ENCODE assay signal across 1 cellular context in the genomic region with DNA sequence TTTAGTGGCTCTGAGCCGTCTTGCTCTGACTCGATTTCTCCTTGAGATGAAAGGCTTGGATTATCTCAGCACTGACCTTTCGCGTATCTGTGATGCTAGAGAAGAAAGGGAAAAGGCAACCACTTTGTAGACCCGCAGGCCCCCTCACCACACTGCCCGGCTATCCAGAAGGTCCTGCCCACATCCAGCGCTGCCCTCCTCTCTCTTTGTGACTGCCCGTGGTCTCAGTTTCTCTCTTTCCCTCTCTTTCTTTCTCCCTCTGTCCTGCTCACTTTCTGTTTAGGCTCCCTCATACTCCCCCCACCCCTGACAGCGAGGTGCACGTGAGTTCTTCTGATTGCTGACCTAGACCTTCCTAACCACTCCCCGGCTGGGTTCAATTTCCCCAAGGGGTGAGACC.
TF ChIP-seq lines count a peak whose summit lies in the region.

No MANE protein-coding gene starts in this region.

TF ChIP-seq in H1, 55 proteins besides CTCF, POLR2A, EP300 and RAD21:
- TF ChIP-seq TCF12 (IDR thresholded peaks at IDR 0.05; ENCODE audit: low read depth, low read length): no peak
- no peak for TF ChIP-seq NRF1 (IDR thresholded peaks at IDR 0.05; ENCODE audit: low read depth, low read length)
- TF ChIP-seq CHD7 (IDR thresholded peaks at IDR 0.05; ENCODE audit: insufficient replicate concordance, low read length): no peak
- no peak for TF ChIP-seq BACH1 (IDR thresholded peaks at IDR 0.05; ENCODE audit: low read length)
- no peak for TF ChIP-seq SP2 (IDR thresholded peaks at IDR 0.05; ENCODE audit: low read length)
- no peak for TF ChIP-seq CHD1 (IDR thresholded peaks at IDR 0.05; ENCODE audit: low read depth, low read length)
- TF ChIP-seq SP1 (IDR thresholded peaks at IDR 0.05; ENCODE audit: low read depth, low read length): no peak
- TF ChIP-seq POLR2AphosphoS5 (IDR thresholded peaks at IDR 0.05; ENCODE audit: low read depth, low read length): no peak
- TF ChIP-seq RFX5 (IDR thresholded peaks at IDR 0.05; ENCODE audit: borderline replicate concordance, low read depth, low read length): no peak
- TF ChIP-seq JUN (IDR thresholded peaks at IDR 0.05; ENCODE audit: low read depth, low read length): no peak
- TF ChIP-seq GABPA (IDR thresholded peaks at IDR 0.05; ENCODE audit: borderline replicate concordance, insufficient read depth, low read length): no peak
- TF ChIP-seq GTF2F1 (IDR thresholded peaks at IDR 0.05; ENCODE audit: borderline replicate concordance, low read depth, low read length): no peak
- TF ChIP-seq EZH2 (IDR thresholded peaks at IDR 0.05; ENCODE audit: low read depth, low read length, severe bottlenecking): no peak
- no peak for TF ChIP-seq BRCA1 (IDR thresholded peaks at IDR 0.05; ENCODE audit: low read depth, low read length)
- TF ChIP-seq, protein P1, sequence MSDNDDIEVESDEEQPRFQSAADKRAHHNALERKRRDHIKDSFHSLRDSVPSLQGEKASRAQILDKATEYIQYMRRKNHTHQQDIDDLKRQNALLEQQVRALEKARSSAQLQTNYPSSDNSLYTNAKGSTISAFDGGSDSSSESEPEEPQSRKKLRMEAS (IDR thresholded peaks at IDR 0.05): no peak
- TF ChIP-seq SRF (IDR thresholded peaks at IDR 0.05; ENCODE audit: low read depth, low read length): no peak
- TF ChIP-seq TAF7 (optimal IDR thresholded peaks at IDR 0.05; ENCODE audit: borderline replicate concordance, low read depth, low read length): no peak
- TF ChIP-seq, protein P2, sequence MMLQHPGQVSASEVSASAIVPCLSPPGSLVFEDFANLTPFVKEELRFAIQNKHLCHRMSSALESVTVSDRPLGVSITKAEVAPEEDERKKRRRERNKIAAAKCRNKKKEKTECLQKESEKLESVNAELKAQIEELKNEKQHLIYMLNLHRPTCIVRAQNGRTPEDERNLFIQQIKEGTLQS (IDR thresholded peaks at IDR 0.05; ENCODE audit: insufficient read depth, low read depth, low read length): no peak
- TF ChIP-seq, protein P3, sequence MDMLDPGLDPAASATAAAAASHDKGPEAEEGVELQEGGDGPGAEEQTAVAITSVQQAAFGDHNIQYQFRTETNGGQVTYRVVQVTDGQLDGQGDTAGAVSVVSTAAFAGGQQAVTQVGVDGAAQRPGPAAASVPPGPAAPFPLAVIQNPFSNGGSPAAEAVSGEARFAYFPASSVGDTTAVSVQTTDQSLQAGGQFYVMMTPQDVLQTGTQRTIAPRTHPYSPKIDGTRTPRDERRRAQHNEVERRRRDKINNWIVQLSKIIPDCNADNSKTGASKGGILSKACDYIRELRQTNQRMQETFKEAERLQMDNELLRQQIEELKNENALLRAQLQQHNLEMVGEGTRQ (IDR thresholded peaks at IDR 0.05; ENCODE audit: low read length): no peak
- no peak for TF ChIP-seq YY1 (IDR thresholded peaks at IDR 0.05; ENCODE audit: low read depth, low read length)
